In the genomic region with DNA sequence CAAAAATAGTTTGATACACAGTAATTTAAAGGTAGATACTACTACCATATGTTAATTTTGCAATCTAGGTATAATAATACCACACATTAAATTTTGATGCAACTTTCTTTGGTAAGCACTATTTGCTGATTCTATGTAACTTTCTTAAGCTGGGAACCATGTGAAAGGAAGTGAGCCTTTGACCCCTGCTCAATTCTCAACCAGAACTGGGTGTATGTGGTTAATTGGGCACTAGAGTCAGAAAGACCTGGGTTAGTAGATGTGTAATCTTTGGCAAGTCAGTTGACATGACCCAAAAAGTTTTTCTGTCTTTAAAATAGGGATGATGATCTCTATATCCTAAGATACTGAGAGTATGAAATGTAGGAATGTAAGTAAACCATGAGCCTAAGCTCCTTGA, we compare ENCODE assay signal across 16 cellular contexts. TPM values are rescaled to one million over a fixed set of nuclear protein-coding genes. Genes with fewer than 3 reads are reported as not detected.
DNase-seq lines count a peak whose midpoint lies in the region; ATAC-seq and TF ChIP-seq lines count a peak whose summit lies in the region.
"Had no signal": no experiment of that assay in that cellular context is flagged by ENCODE, and none has a peak within 500 bp of the region (broad histone marks: within the 10 kb centered on the region; RNA-seq: fewer than 3 reads in every experiment).

No MANE protein-coding gene starts in this region.

- H3K4me1 Mint-ChIP-seq in endodermal cell (no peaks in the 10 kb centered on the region), GM23338 (no peaks in the 10 kb centered on the region)

- H3K9me3 ChIP-seq in endodermal cell (ENCODE audit: control insufficient read depth, low read length) = no peaks in the 10 kb centered on the region
- H3K9me3 ChIP-seq: mucosa of descending colon had no signal

- H3K9me2 ChIP-seq in GM23338 (ENCODE audit: insufficient read depth) = no peaks in the 10 kb centered on the region

- no peak for TF ChIP-seq CTCF in endodermal cell (conservative IDR thresholded peaks at IDR 0.05)
- TF ChIP-seq CTCF in GM23338 (conservative IDR thresholded peaks at IDR 0.05; ENCODE audit: low read depth in 2 of 2) = no peak

- H4K20me1 ChIP-seq in GM23338 (replicated peaks; ENCODE audit: insufficient read depth) = no peaks in the 10 kb centered on the region

- no peak overlapping the region for H3K4me2 ChIP-seq in GM23338

- H3K27ac ChIP-seq in endodermal cell (ENCODE audit: low read depth, low read length) (no peak overlapping the region), GM23338 (ENCODE audit: low read depth) (no peak overlapping the region)
- H3K27ac ChIP-seq: C4-2B had no signal

- H3K36me3 ChIP-seq in endodermal cell (ENCODE audit: control insufficient read depth, insufficient read depth, low read length) = no peaks in the 10 kb centered on the region
- no peaks in the 10 kb centered on the region for H3K36me3 ChIP-seq in GM23338 (ENCODE audit: insufficient read depth)

- H3K9me3 Mint-ChIP-seq in endodermal cell (no peaks in the 10 kb centered on the region), GM23338 (no peaks in the 10 kb centered on the region)

- H3K4me1 ChIP-seq in endodermal cell (ENCODE audit: control insufficient read depth, insufficient read depth, low read length) (no peaks in the 10 kb centered on the region), GM23338 (ENCODE audit: insufficient read depth) (no peaks in the 10 kb centered on the region)

- DNase-seq in SIG-M5 treated with dmso at 0.1 percent for 504 hours (lab: John Stamatoyannopoulos, UW; ENCODE audit: unreplicated experiment) (peak; percentile 55), erythroblast (lab: John Stamatoyannopoulos, UW) (no peak), NCI-H2107 (lab: John Stamatoyannopoulos, UW) (no peak), endodermal cell (no peak), GM23338 (ENCODE audit: low spot score) (no peak)
- DNase-seq: activated CD8-positive, alpha-beta memory T cell treated with anti-CD3 and anti-CD28 coated beads for 24 hours; mucosa of descending colon; NCI-H187 treated with DMSO at 0.1 percent for 48 hours; stimulated activated naive CD4-positive, alpha-beta T cell treated with Interleukin-2 at 50 U/mL for 16 hours had no signal

- no peaks in the 10 kb centered on the region for H3K27me3 Mint-ChIP-seq in endodermal cell (ENCODE audit: insufficient read depth)
- peaks cover 2% of the 10 kb centered on the region for H3K27me3 Mint-ChIP-seq in GM23338 (ENCODE audit: insufficient read depth, low read depth, poor library complexity)

- ATAC-seq in GM18505 (IDR thresholded peaks at IDR 0.05; ENCODE audit: unreplicated experiment) = peak; percentile 39
- peak; percentile 33 for ATAC-seq in GM19438 (IDR thresholded peaks at IDR 0.05; ENCODE audit: low read depth, unreplicated experiment)
- peak; percentile 20 for ATAC-seq in HG03108 (IDR thresholded peaks at IDR 0.05; ENCODE audit: unreplicated experiment)
- no peak for ATAC-seq in GM23338
- ATAC-seq: K562, mucosa of descending colon had no signal

- TF ChIP-seq POLR2A in GM18505 (IDR thresholded peaks at IDR 0.05; ENCODE audit: borderline replicate concordance, extremely low read depth, insufficient read depth, insufficient read length) (no peak), erythroblast (IDR thresholded peaks at IDR 0.05; ENCODE audit: low read length) (no peak)

- no peaks in the 10 kb centered on the region for H3F3A ChIP-seq in GM23338 (replicated peaks; ENCODE audit: low read depth)

- H3K4me3 ChIP-seq in endodermal cell (ENCODE audit: low read length) (no peak overlapping the region), GM23338 (no peak overlapping the region)
- H3K4me3 ChIP-seq: K562, mucosa of descending colon had no signal

- no peak overlapping the region for H3K9ac ChIP-seq in endodermal cell (ENCODE audit: extremely low read depth, low read length, poor library complexity, severe bottlenecking)

- H3K36me3 Mint-ChIP-seq in endodermal cell (ENCODE audit: low read depth) (no peaks in the 10 kb centered on the region), GM23338 (ENCODE audit: low read depth) (no peaks in the 10 kb centered on the region)

- no peaks in the 10 kb centered on the region for H3K27me3 ChIP-seq in endodermal cell (ENCODE audit: control insufficient read depth, insufficient read depth, low read length, poor library complexity, severe bottlenecking)
- no peaks in the 10 kb centered on the region for H3K27me3 ChIP-seq in GM23338 (ENCODE audit: insufficient read depth)

- H3K4me3 Mint-ChIP-seq in endodermal cell = no peak overlapping the region
- no peak overlapping the region for H3K4me3 Mint-ChIP-seq in GM23338

- no peak overlapping the region for H2AFZ ChIP-seq in GM23338

- H3K27ac Mint-ChIP-seq in endodermal cell (no peak overlapping the region), GM23338 (no peak overlapping the region)

- no peaks in the 10 kb centered on the region for H3K79me2 ChIP-seq in GM23338 (replicated peaks; ENCODE audit: insufficient read depth)

TF ChIP-seq in GM23338, 12 proteins besides CTCF, POLR2A, EP300 and RAD21 (continues in another document):
- TF ChIP-seq STAT1 (IDR thresholded peaks at IDR 0.05; ENCODE audit: unreplicated experiment) = no peak
- no peak for TF ChIP-seq JUNB (IDR thresholded peaks at IDR 0.05; ENCODE audit: unreplicated experiment)
- TF ChIP-seq, protein P1, sequence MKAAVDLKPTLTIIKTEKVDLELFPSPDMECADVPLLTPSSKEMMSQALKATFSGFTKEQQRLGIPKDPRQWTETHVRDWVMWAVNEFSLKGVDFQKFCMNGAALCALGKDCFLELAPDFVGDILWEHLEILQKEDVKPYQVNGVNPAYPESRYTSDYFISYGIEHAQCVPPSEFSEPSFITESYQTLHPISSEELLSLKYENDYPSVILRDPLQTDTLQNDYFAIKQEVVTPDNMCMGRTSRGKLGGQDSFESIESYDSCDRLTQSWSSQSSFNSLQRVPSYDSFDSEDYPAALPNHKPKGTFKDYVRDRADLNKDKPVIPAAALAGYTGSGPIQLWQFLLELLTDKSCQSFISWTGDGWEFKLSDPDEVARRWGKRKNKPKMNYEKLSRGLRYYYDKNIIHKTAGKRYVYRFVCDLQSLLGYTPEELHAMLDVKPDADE (IDR thresholded peaks at IDR 0.05) = no peak
- no peak for TF ChIP-seq EZH2phosphoT487 (IDR thresholded peaks at IDR 0.05; ENCODE audit: unreplicated experiment)
- TF ChIP-seq ZNF331 (CRISPR knock-in tag; IDR thresholded peaks at IDR 0.05; ENCODE audit: low read depth) = no peak
- TF ChIP-seq CREB1 (CRISPR knock-in tag; IDR thresholded peaks at IDR 0.05; ENCODE audit: low read depth) = no peak
- TF ChIP-seq NANOG (IDR thresholded peaks at IDR 0.05; ENCODE audit: borderline replicate concordance) = no peak
- TF ChIP-seq EZH2 (IDR thresholded peaks at IDR 0.05; ENCODE audit: low read depth, unreplicated experiment) = no peak
- TF ChIP-seq POLR2AphosphoS5 (IDR thresholded peaks at IDR 0.05; ENCODE audit: low read depth) = no peak
- TF ChIP-seq, protein P2, sequence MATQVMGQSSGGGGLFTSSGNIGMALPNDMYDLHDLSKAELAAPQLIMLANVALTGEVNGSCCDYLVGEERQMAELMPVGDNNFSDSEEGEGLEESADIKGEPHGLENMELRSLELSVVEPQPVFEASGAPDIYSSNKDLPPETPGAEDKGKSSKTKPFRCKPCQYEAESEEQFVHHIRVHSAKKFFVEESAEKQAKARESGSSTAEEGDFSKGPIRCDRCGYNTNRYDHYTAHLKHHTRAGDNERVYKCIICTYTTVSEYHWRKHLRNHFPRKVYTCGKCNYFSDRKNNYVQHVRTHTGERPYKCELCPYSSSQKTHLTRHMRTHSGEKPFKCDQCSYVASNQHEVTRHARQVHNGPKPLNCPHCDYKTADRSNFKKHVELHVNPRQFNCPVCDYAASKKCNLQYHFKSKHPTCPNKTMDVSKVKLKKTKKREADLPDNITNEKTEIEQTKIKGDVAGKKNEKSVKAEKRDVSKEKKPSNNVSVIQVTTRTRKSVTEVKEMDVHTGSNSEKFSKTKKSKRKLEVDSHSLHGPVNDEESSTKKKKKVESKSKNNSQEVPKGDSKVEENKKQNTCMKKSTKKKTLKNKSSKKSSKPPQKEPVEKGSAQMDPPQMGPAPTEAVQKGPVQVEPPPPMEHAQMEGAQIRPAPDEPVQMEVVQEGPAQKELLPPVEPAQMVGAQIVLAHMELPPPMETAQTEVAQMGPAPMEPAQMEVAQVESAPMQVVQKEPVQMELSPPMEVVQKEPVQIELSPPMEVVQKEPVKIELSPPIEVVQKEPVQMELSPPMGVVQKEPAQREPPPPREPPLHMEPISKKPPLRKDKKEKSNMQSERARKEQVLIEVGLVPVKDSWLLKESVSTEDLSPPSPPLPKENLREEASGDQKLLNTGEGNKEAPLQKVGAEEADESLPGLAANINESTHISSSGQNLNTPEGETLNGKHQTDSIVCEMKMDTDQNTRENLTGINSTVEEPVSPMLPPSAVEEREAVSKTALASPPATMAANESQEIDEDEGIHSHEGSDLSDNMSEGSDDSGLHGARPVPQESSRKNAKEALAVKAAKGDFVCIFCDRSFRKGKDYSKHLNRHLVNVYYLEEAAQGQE (IDR thresholded peaks at IDR 0.05; ENCODE audit: unreplicated experiment) = no peak
- no peak for TF ChIP-seq ZNF114 (CRISPR knock-in tag; IDR thresholded peaks at IDR 0.05)

RNA-seq across cellular contexts. Expression of a gene that starts 22.4 kb away (rescaled TPM):
- under 1 TPM; 0.53 to 0.89 TPM for total RNA-seq in endodermal cell
- 0.14 TPM for polyA plus RNA-seq in endodermal cell (2013, experiment 1 of 2)
- 0.33 TPM for polyA plus RNA-seq in endodermal cell (2013, experiment 2 of 2)
- total RNA-seq in GM23338 (2014; rRNA removed; shearing (Covaris generic)) = 1.2 and 2.1 TPM in 2 replicates
- 0.37 and 0.63 TPM in 2 replicates for polyA plus RNA-seq in GM23338 (2016; fragmentation: Nextera tagmentation; extraction: Ambion mirVana)
- polyA plus RNA-seq: K562 had no signal

RNA-seq across cellular contexts. Expression of a gene that starts 53.3 kb away (rescaled TPM):
- 1 to 10 TPM; 1.7 to 4.2 TPM for total RNA-seq in endodermal cell
- 22.5 TPM for polyA plus RNA-seq in endodermal cell (2013, experiment 1 of 2)
- 20.8 TPM for polyA plus RNA-seq in endodermal cell (2013, experiment 2 of 2)
- total RNA-seq in GM23338 (2014; rRNA removed; shearing (Covaris generic)) = 4.7 and 14.9 TPM in 2 replicates
- 4.8 and 4.9 TPM in 2 replicates for polyA plus RNA-seq in GM23338 (2016; fragmentation: Nextera tagmentation; extraction: Ambion mirVana)
- total RNA-seq: dermis microvascular lymphatic vessel endothelial cell, fibroblast of villous mesenchyme, K562 had no signal
- polyA plus RNA-seq: K562 had no signal
